23 cellular contexts compared by ENCODE assay signal in the genomic region with DNA sequence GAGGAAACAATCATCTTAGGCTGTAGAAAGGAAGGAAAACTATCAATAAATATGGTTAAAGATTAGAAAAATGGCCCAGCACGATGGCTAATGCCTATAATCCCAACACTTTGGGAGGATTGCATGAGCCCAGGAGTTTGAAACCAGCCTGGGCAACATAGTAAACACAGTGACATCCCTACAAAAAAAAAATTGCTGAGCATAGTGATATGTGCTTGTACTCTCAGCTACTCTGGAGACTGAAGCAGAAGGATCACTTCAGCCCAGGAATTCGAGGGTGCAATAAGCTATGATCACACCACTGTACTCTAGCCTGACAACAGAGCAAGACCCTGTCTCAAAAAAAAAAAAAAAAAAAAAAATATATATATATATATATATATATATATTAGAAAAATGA.
"Had no signal": no experiment of that assay in that cellular context is flagged by ENCODE, and none has a peak within 500 bp of the region (broad histone marks: within the 10 kb centered on the region; RNA-seq: fewer than 3 reads in every experiment).

No MANE protein-coding gene starts in this region.

- FAIRE-seq: HTR-8/SVneo had no signal

- H3K9ac ChIP-seq: KMS-11 had no signal

- H3K27ac ChIP-seq: KMS-11, RWPE1, SJSA1, SK-N-MC had no signal

- H3K27me3 ChIP-seq: SJSA1 had no signal

- DNase-seq: Kasumi-1; MM.1S; NCI-H1092 treated with DMSO at 0.1 percent for 48 hours; NCI-H1436; NCI-H187; NCI-H2029; NCI-H2081 treated with DMSO at 0.1 percent for 48 hours; NCI-H2171; NCI-H226; NCI-H446; NCI-H510A; NCI-H524 treated with DMSO at 0.1 percent for 48 hours; NCI-H69; NCI-H774; NK-92 treated with Interleukin-12 subunit alpha and Interleukin-12 subunit beta, amount 100 ng/mL, for 24 hours; PC-3; SIG-M5 had no signal

- ATAC-seq: Panc1, PC-3 had no signal

- H3K9me3 ChIP-seq: SJSA1 had no signal

- H3K4me3 ChIP-seq: SJSA1, SK-N-MC had no signal

- H3K4me2 ChIP-seq: KMS-11 had no signal

- H3K36me3 ChIP-seq: SJSA1 had no signal

- H3K4me1 ChIP-seq: SJSA1 had no signal
